ENCODE assay signal across 8 cellular contexts in the genomic region with DNA sequence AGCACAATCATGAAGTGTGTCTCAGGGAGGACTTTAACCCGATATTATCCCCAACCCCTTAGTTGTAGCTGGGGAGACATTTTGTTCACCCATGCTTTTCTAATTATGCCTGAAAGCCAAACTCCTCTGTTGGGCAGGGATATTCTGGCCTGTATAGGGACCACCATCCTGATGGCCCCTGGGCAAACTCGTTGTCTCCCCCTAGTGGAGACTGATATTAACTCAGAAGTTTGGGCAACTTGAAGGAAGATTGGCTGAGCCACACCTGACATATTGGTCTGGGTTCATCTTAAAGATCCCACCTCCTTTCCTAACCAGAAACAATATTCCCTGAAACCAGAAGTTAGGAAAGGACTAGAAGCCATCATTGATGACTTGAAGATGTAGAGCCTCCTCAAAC. TPM values are rescaled to one million over a fixed set of nuclear protein-coding genes. Genes with fewer than 3 reads are reported as not detected.
DNase-seq lines count a peak whose midpoint lies in the region; ATAC-seq, FAIRE-seq and TF ChIP-seq lines count a peak whose summit lies in the region.

No MANE protein-coding gene starts in this region.

- H3K4me3 ChIP-seq in esophagus squamous epithelium = no peak overlapping the region

- peak; percentile 51 for FAIRE-seq in GM12891 (lab: Jason Lieb, UNC)

- peak; percentile 30 for TF ChIP-seq CTCF in AG09319 (IDR thresholded peaks at IDR 0.05; ENCODE audit: low read depth, low read length)
- TF ChIP-seq CTCF in esophagus squamous epithelium (IDR thresholded peaks at IDR 0.05) = peak in 4 of 6 experiments; percentile 6 to 47 (median 18)

- no peaks in the 10 kb centered on the region for H3K27me3 ChIP-seq in esophagus squamous epithelium

- no peak for TF ChIP-seq POLR2A in GM12891 (IDR thresholded peaks at IDR 0.05; ENCODE audit: low read depth, low read length)
- TF ChIP-seq POLR2A in esophagus squamous epithelium (IDR thresholded peaks at IDR 0.05) = no peak

- intact Hi-C loops in esophagus squamous epithelium (cut with DNase I) = no loop called here

- ATAC-seq in GM19035 (IDR thresholded peaks at IDR 0.05; ENCODE audit: unreplicated experiment) = no peak
- no peak for ATAC-seq in GM18870 (IDR thresholded peaks at IDR 0.05; ENCODE audit: unreplicated experiment)
- no peak for ATAC-seq in HG03039 (IDR thresholded peaks at IDR 0.05; ENCODE audit: unreplicated experiment)

- H3K9me3 ChIP-seq in esophagus squamous epithelium = no peaks in the 10 kb centered on the region

- WGBS in esophagus squamous epithelium, 2 donors = 25 to 65% methylated on average over 1 to 2 of the region's 2 CpGs

- no peaks in the 10 kb centered on the region for H3K36me3 ChIP-seq in esophagus squamous epithelium

- H3K4me1 ChIP-seq in esophagus squamous epithelium = no peaks in the 10 kb centered on the region

- no peak overlapping the region for H3K27ac ChIP-seq in esophagus squamous epithelium

- no peak for DNase-seq in AG09319 (ENCODE audit: extremely low read depth, low read depth)
- DNase-seq in GM12891 (ENCODE audit: insufficient read length, low spot score) = peak; percentile 28
- DNase-seq in NCI-H146 (lab: John Stamatoyannopoulos, UW) = peak; percentile 50
- DNase-seq in esophagus squamous epithelium (lab: John Stamatoyannopoulos, UW) = no peak
- DNase-seq in NCI-H1417 treated with DMSO at 0.1 percent for 48 hours (lab: John Stamatoyannopoulos, UW) = no peak

TF ChIP-seq in GM12891, 5 proteins besides CTCF, POLR2A, EP300 and RAD21:
- TF ChIP-seq POLR2AphosphoS5 (IDR thresholded peaks at IDR 0.05; ENCODE audit: low read depth, low read length) (no peak), TAF1 (IDR thresholded peaks at IDR 0.05; ENCODE audit: low read depth, low read length) (no peak), SPI1 (IDR thresholded peaks at IDR 0.05; ENCODE audit: low read depth, low read length) (no peak), POU2F2 (IDR thresholded peaks at IDR 0.05; ENCODE audit: low read depth, low read length) (no peak), PAX5 (IDR thresholded peaks at IDR 0.05; ENCODE audit: insufficient read depth, low read length, severe bottlenecking) (no peak)

RNA-seq across cellular contexts. Expression of gene TM4SF18, which starts 42.3 kb away (rescaled TPM):
- polyA plus RNA-seq in GM12891 (2012; ENCODE audit: low read depth, missing spikeins) = not detected
- 1 to 10 TPM in 3 of 4 donors, under 1 TPM in 1; 0.95 to 5.7 (median 1.6) TPM for total RNA-seq in esophagus squamous epithelium

Comparison
In these comparisons a context has a peak if more than half of its experiments do, and no peak if none do; other contexts are left out.
1. DNase-seq: peak in GM12891 (single experiment) and NCI-H146 (single experiment); none in AG09319 (single experiment), esophagus squamous epithelium (single experiment) and NCI-H1417 treated with DMSO at 0.1 percent for 48 hours (single experiment).